Comparison of ENCODE assay signal across 8 cellular contexts in genomic region chr22:38870312-38870741, GRCh38. TPM values are rescaled to one million over a fixed set of nuclear protein-coding genes. Genes with fewer than 3 reads are reported as not detected.
DNase-seq lines count a peak whose midpoint lies in the region; ATAC-seq and TF ChIP-seq lines count a peak whose summit lies in the region.

No MANE protein-coding gene starts in this region.

- in situ Hi-C loops in GM23248 (cut with MboI), result loop anchor here (10.0 kb wide), 2 partner anchors 134 to 244 kb away; no protein-coding TSS in a partner anchor
- in situ Hi-C loops in mammary epithelial cell (cut with MboI; ENCODE audit: low sequenced_read_pairs in 2 of 2), result loop anchor here (5.0 to 25.0 kb wide), 5 partner anchors 132 to 442 kb away; partner anchors contain the start of gene RPL3 (in 1 of the 2)

- CTCF ChIA-PET in mammary epithelial cell (lab: Charles Lee; ENCODE audit: low non-redundant PET), result interaction anchor here (0.5 to 1.7 kb wide), 9 partner anchors 11 to 291 kb away, joined by 3 to 8 read pairs (median 4); no protein-coding TSS in a partner anchor

- no peaks in the 10 kb centered on the region for H4K20me1 ChIP-seq in GM23248 (ENCODE audit: insufficient read depth)
- H4K20me1 ChIP-seq in mammary epithelial cell (ENCODE audit: insufficient read depth, low read length), result no peaks in the 10 kb centered on the region

- no peak overlapping the region for H3K27ac ChIP-seq in GM23248
- no peak overlapping the region for H3K27ac ChIP-seq in mammary epithelial cell (ENCODE audit: insufficient read depth, low read depth, low read length)
- H3K27ac ChIP-seq in skin epidermis, result peak overlapping the region in 15 of 21 experiments; percentile 22 to 88 (median 82)

- H3K9ac ChIP-seq in GM23248 (peak overlapping the region; percentile 84; the same call in 1 of the 2 replicates), mammary epithelial cell (ENCODE audit: insufficient read depth, low read length) (peak overlapping the region; percentile 26)

- H3K4me1 ChIP-seq in GM23248 (ENCODE audit: insufficient read depth) (peaks cover 6% of the 10 kb centered on the region), mammary epithelial cell (ENCODE audit: insufficient read depth, low read length) (peaks cover 27% of the 10 kb centered on the region)

- H3K36me3 ChIP-seq in GM23248 (ENCODE audit: low read depth) (no peaks in the 10 kb centered on the region), mammary epithelial cell (ENCODE audit: insufficient read depth, low read length) (peaks cover 2% of the 10 kb centered on the region)

- no peaks in the 10 kb centered on the region for H3K9me2 ChIP-seq in GM23248 (ENCODE audit: insufficient read depth)

- TF ChIP-seq CTCF in WI38 (IDR thresholded peaks at IDR 0.05; ENCODE audit: low read depth, low read length), result peak; percentile 95
- peak; percentile 94 to 97 for TF ChIP-seq CTCF in mammary epithelial cell (conservative IDR thresholded peaks at IDR 0.05 in 1 of 2, IDR thresholded peaks at IDR 0.05 in 1 of 2; ENCODE audit: extremely low read depth in 1 of 2, insufficient read depth in 1 of 2, low read depth in 1 of 2, low read length in 2 of 2)

- intact Hi-C loops in mammary epithelial cell (cut with micrococcal nuclease), result loop anchor here (1.0 to 5.0 kb wide), 8 partner anchors 52 to 437 kb away; no protein-coding TSS in a partner anchor

- H3K79me2 ChIP-seq in GM23248 (ENCODE audit: insufficient read depth) (peaks cover 9% of the 10 kb centered on the region), mammary epithelial cell (ENCODE audit: insufficient read depth, low read length) (peaks cover 7% of the 10 kb centered on the region)

- H2AFZ ChIP-seq in GM23248 (no peak overlapping the region), mammary epithelial cell (ENCODE audit: low read depth, low read length) (peak overlapping the region; percentile 99)

- no peaks in the 10 kb centered on the region for H3F3A ChIP-seq in GM23248 (ENCODE audit: insufficient read depth)

- no TSS peak for BruUV-seq in mammary epithelial cell (replicated peaks; lab: Mats Ljungman, UMichigan)

- DNase-seq in Ammon's horn (ENCODE audit: low spot score), result peak; percentile 88
- DNase-seq in GM23248, result peak; percentile 93
- peak; percentile 70 for DNase-seq in NCI-H2227 treated with DMSO at 0.1 percent for 48 hours (lab: John Stamatoyannopoulos, UW)
- DNase-seq in mammary epithelial cell, result peak; percentile 48
- DNase-seq in iPS-NIHi7 (ENCODE audit: extremely low spot score), result peak; percentile 81

- ATAC-seq in HG03139 (IDR thresholded peaks at IDR 0.05; ENCODE audit: unreplicated experiment), result no peak

- peak overlapping the region; percentile 78 for H3K4me2 ChIP-seq in GM23248 (ENCODE audit: unreplicated experiment)
- H3K4me2 ChIP-seq in mammary epithelial cell (ENCODE audit: insufficient read depth, low read depth, low read length), result peak overlapping the region; percentile 100

- no peaks in the 10 kb centered on the region for H3K9me3 ChIP-seq in GM23248 (ENCODE audit: low read depth)
- no peaks in the 10 kb centered on the region for H3K9me3 ChIP-seq in mammary epithelial cell (replicated peaks; ENCODE audit: insufficient read depth, low read length)

- 7 to 14% methylated on average over 12 of the region's 12 CpGs for WGBS in GM23248 (ENCODE audit: low coverage in 1 of 2, low lambda C conversion rate in 2 of 2, missing lambda C conversion rate in 2 of 2), 2 experiments
- WGBS in mammary epithelial cell (ENCODE audit: low coverage, missing lambda C conversion rate), result 10% methylated on average over 11 of the region's 12 CpGs

- H3K27me3 ChIP-seq in GM23248 (replicated peaks; ENCODE audit: insufficient read depth) (no peaks in the 10 kb centered on the region), mammary epithelial cell (ENCODE audit: insufficient read depth, low read length) (no peaks in the 10 kb centered on the region)

- dilution Hi-C loops in mammary epithelial cell (cut with HindIII; ENCODE audit: low sequenced_read_pairs), result no loop called here

- H3K4me3 ChIP-seq in GM23248, result peak overlapping the region; percentile 79
- H3K4me3 ChIP-seq in WI38 (ENCODE audit: low read depth, low read length), result peak overlapping the region; percentile 72
- H3K4me3 ChIP-seq in mammary epithelial cell (replicated peaks in 1 of 3; ENCODE audit: insufficient read depth in 1 of 3, low read depth in 2 of 3, low read length in 3 of 3), result peak overlapping the region; percentile 68 to 83 (median 76)
- peak overlapping the region; percentile 16 to 90 (median 75) for H3K4me3 ChIP-seq in skin epidermis

RNA-seq across cellular contexts. Expression of gene CBX6, which starts 1.7 kb away (rescaled TPM):
- total RNA-seq in GM23248 (2014; rRNA removed; shearing (Covaris generic)), result 52.1 and 52.7 TPM in 2 replicates
- polyA plus RNA-seq in GM23248 (2016; fragmentation: Nextera tagmentation; extraction: Ambion mirVana), result 51.9 and 55.8 TPM in 2 replicates
- total RNA-seq in mammary epithelial cell, result 10 to 100 TPM; 32.3 to 55.7 TPM
- polyA plus RNA-seq in mammary epithelial cell, result 17.2 TPM
- polyA minus RNA-seq in mammary epithelial cell, result 49.3 TPM

RNA-seq across cellular contexts. Expression of gene NPTXR, which starts 26.5 kb away (rescaled TPM):
- 2.7 and 4.2 TPM in 2 replicates for total RNA-seq in GM23248 (2014; rRNA removed; shearing (Covaris generic))
- polyA plus RNA-seq in GM23248 (2016; fragmentation: Nextera tagmentation; extraction: Ambion mirVana) (0.99 TPM in 2 replicates), mammary epithelial cell (1.1 TPM)
- 1 to 10 TPM; 1.3 to 3.5 TPM for total RNA-seq in mammary epithelial cell
- polyA minus RNA-seq in mammary epithelial cell, result 2.9 TPM

Comparison
In these comparisons a context has a peak if more than half of its experiments do, and no peak if none do; other contexts are left out.
1. H3K27ac ChIP-seq: peak in skin epidermis (15 of 21); none in GM23248 (single experiment) and mammary epithelial cell (single experiment).
2. Peak in every context shown above with its lines, with median percentiles within 50 percentile points of each other: DNase-seq and H3K4me3 ChIP-seq.